11 cellular contexts compared by ENCODE assay signal in the genomic region with DNA sequence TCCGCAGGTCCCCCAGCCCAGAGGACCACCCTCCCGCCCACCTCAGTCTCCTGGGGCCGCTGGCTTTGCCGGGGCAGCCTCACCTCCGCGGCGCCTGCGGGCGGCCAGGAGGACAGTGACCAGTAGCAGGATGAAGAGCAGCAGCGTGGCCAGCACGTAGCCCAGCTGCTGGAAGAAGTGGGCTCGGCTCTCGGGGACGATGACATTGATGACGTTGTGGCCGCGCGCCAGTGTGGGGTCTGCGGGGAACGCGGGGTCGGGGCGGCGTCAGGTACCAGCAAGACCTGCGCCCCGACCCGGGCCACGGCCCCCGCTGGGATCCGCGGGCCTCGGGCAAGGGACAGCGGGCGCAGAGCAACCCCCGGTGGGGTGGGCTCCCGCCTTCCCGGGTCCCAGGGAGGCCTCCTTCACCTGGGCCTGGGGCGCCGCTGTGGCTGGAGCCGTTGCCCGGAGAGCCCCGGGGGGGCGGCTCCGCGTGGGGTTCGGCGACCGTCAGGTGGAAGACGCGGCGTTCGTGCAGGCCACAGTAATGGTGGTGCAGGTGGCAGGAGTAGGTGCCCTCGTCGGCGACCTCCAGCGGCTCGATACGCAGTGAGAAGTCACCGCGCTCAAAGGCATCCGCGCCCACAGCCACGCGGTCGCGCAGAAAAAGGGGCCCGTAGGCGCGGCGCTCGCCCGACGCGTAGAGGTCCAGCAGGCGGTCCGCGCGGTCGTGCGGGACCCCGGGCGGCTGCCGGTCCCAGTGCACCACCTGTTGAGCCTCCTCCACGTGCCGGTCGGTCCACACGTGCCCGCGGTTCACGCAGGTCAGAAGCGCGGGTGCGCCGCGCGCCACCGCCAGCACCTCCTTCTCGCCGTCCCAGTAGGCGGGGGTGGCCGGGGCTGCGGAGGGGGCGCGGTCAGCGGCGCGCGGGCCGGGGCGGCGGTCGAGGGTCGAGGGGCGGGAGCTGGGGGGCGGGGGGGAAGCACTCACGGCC. TPM values are rescaled to one million over a fixed set of nuclear protein-coding genes. Genes with fewer than 3 reads are reported as not detected.
DNase-seq lines count a peak whose midpoint lies in the region; ATAC-seq and TF ChIP-seq lines count a peak whose summit lies in the region.
"Had no signal": no experiment of that assay in that cellular context is flagged by ENCODE, and none has a peak within 500 bp of the region (broad histone marks: within the 10 kb centered on the region; RNA-seq: fewer than 3 reads in every experiment).

No MANE protein-coding gene starts in this region.

- no peak for ATAC-seq in HG03432 (IDR thresholded peaks at IDR 0.05; ENCODE audit: unreplicated experiment)

- TF ChIP-seq EP300 in suprapubic skin (IDR thresholded peaks at IDR 0.05) = no peak

- H3K9me3 ChIP-seq in iPS-18a (ENCODE audit: control insufficient read depth, low read depth, low read length) (no peaks in the 10 kb centered on the region), suprapubic skin (no peaks in the 10 kb centered on the region)

- TF ChIP-seq CTCF in VCaP (conservative IDR thresholded peaks at IDR 0.05) (no peak), suprapubic skin (IDR thresholded peaks at IDR 0.05) (no peak)

- H3K27ac ChIP-seq in VCaP = peak overlapping the region; percentile 64
- no peak overlapping the region for H3K27ac ChIP-seq in iPS-18a (ENCODE audit: low read length)
- H3K27ac ChIP-seq in suprapubic skin = no peak overlapping the region

- no peaks in the 10 kb centered on the region for H3K36me3 ChIP-seq in iPS-18a (ENCODE audit: control insufficient read depth, low read depth, low read length)
- H3K36me3 ChIP-seq in suprapubic skin = no peaks in the 10 kb centered on the region

- H3K4me3 ChIP-seq in iPS-18a (ENCODE audit: low read length) (peak overlapping the region; percentile 55), suprapubic skin (peak overlapping the region; percentile 48)

- 68% methylated on average over 14 of the region's 116 CpGs for WGBS in suprapubic skin

- H3K4me1 ChIP-seq in iPS-18a (ENCODE audit: control insufficient read depth, low read depth, low read length) (peaks cover 21% of the 10 kb centered on the region), suprapubic skin (peaks cover 76% of the 10 kb centered on the region)

- H3K27me3 ChIP-seq in iPS-18a (ENCODE audit: control insufficient read depth, insufficient read depth, low read length) (peaks cover 35% of the 10 kb centered on the region), suprapubic skin (peaks cover 26% of the 10 kb centered on the region)

- no peak overlapping the region for H3K9ac ChIP-seq in iPS-18a (ENCODE audit: low read length)

- TF ChIP-seq POLR2A in suprapubic skin (IDR thresholded peaks at IDR 0.05) = no peak

- peak; percentile 57 for DNase-seq in activated T-cell treated with anti-CD3 and anti-CD28 coated beads, Interleukin-2, amount 50 U/mL, for 1 hour
- DNase-seq in activated T-cell treated with anti-CD3 and anti-CD28 coated beads for 4 hours (no peak), suprapubic skin (ENCODE audit: low spot score in 2 of 2) (no peak), germinal center (ENCODE audit: low spot score) (no peak), Ammon's horn (ENCODE audit: low spot score) (no peak)
- DNase-seq: HCEC 1CT; stimulated activated CD4-positive, alpha-beta T cell treated with anti-CD3 and anti-CD28 coated beads, Interleukin-2, amount 100 ng/mL, for 48 hours had no signal

RNA-seq across cellular contexts. Expression of a gene that starts 3.8 kb away (rescaled TPM):
- 10 to 100 TPM; 18.6 to 43.5 (median 21.9) TPM for total RNA-seq in suprapubic skin
- total RNA-seq: HT-29 had no signal

RNA-seq across cellular contexts. Expression of a gene that starts 5.3 kb away (rescaled TPM):
- 100 to 1,000 TPM in 3 of 4 donors, 10 to 100 TPM in 1; 99.4 to 151 (median 106) TPM for total RNA-seq in suprapubic skin

RNA-seq across cellular contexts. Expression of a gene that starts 20.4 kb away (rescaled TPM):
- total RNA-seq in suprapubic skin = 100 to 1,000 TPM in 1 of 4 donors, 10 to 100 TPM in 3; 55.8 to 106 (median 86.1) TPM

RNA-seq across cellular contexts. Expression of a gene that starts 23.5 kb away (rescaled TPM):
- 1 to 10 TPM in 1 of 4 donors, under 1 TPM in 3; 0.56 to 1.8 (median 0.82) TPM for total RNA-seq in suprapubic skin

RNA-seq across cellular contexts. Expression of a gene that starts 30.0 kb away (rescaled TPM):
- total RNA-seq in suprapubic skin = 10 to 100 TPM; 32.5 to 60.4 (median 54.3) TPM
